In the genomic region with DNA sequence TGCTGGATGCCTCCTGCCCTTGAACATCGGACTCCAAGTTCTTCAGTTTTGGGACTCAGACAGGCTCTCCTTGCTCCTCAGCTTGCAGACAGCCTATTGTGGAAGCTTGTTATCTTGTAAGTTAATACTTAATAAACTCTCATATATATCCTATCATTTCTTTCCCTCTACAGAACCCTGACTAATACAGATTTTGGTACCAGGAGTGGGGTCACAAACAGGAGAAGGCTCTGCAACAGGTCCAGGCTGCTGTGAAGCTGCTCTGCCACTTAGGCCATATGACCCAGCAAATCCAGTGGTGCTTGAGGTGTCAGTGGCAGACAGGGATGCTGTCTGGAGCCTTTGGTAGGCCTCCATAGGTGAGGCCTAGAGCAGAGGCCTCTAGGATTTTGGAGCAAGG, we compare ENCODE assay signal across 4 cellular contexts. TPM values are rescaled to one million over a fixed set of nuclear protein-coding genes. Genes with fewer than 3 reads are reported as not detected.
"Had no signal": no experiment of that assay in that cellular context is flagged by ENCODE, and none has a peak within 500 bp of the region (broad histone marks: within the 10 kb centered on the region; RNA-seq: fewer than 3 reads in every experiment).

No MANE protein-coding gene starts in this region.

RNA-seq across cellular contexts. Expression of gene SLC16A14, which starts 51.1 kb away (rescaled TPM):
- total RNA-seq: OCI-LY7, RPMI7951, SJCRH30, SK-MEL-5 had no signal
